9 cellular contexts compared by ENCODE assay signal in genomic region chr1:196355206-196355786, GRCh38.
A peak's percentile ranks its signal among the peaks of the same experiment; 100 is the strongest.
DNase-seq lines count a peak whose midpoint lies in the region; ATAC-seq and TF ChIP-seq lines count a peak whose summit lies in the region.
"Had no signal": no experiment of that assay in that cellular context is flagged by ENCODE, and none has a peak within 500 bp of the region (broad histone marks: within the 10 kb centered on the region; RNA-seq: fewer than 3 reads in every experiment).

No MANE protein-coding gene starts in this region.

- no peak overlapping the region for H3K4me3 Mint-ChIP-seq in WTC11
- no peak overlapping the region for H3K4me3 Mint-ChIP-seq in effector memory CD8-positive, alpha-beta T cell
- H3K4me3 Mint-ChIP-seq: activated naive CD8-positive, alpha-beta T cell had no signal

- POLR2A ChIA-PET in WTC11 (lab: Charles Lee) = no interaction called here

- H3K36me3 ChIP-seq in heart right ventricle = no peaks in the 10 kb centered on the region
- no peaks in the 10 kb centered on the region for H3K36me3 ChIP-seq in uterus
- no peaks in the 10 kb centered on the region for H3K36me3 ChIP-seq in MG63

- H3K27me3 Mint-ChIP-seq in WTC11 (ENCODE audit: low read depth) = no peaks in the 10 kb centered on the region
- H3K27me3 Mint-ChIP-seq in effector memory CD8-positive, alpha-beta T cell = peaks cover 0 to 9% of the 10 kb centered on the region in 2 donors
- H3K27me3 Mint-ChIP-seq: activated naive CD8-positive, alpha-beta T cell had no signal

- H3K9me3 ChIP-seq in heart right ventricle (no peaks in the 10 kb centered on the region), uterus (no peaks in the 10 kb centered on the region), MG63 (no peaks in the 10 kb centered on the region)

- no peaks in the 10 kb centered on the region for H3K9me3 Mint-ChIP-seq in WTC11
- no peaks in the 10 kb centered on the region for H3K9me3 Mint-ChIP-seq in effector memory CD8-positive, alpha-beta T cell

- no peak overlapping the region for H3K27ac Mint-ChIP-seq in WTC11
- H3K27ac Mint-ChIP-seq in effector memory CD8-positive, alpha-beta T cell = no peak overlapping the region
- H3K27ac Mint-ChIP-seq: activated naive CD8-positive, alpha-beta T cell had no signal

- WGBS in heart right ventricle, 2 donors = 52 to 76% methylated on average over 3 of the region's 3 CpGs

- TF ChIP-seq POLR2A in uterus (IDR thresholded peaks at IDR 0.05) = no peak

- H3K27me3 ChIP-seq in heart right ventricle = no peaks in the 10 kb centered on the region
- H3K27me3 ChIP-seq in foreskin keratinocyte = no peaks in the 10 kb centered on the region
- H3K27me3 ChIP-seq in uterus = no peaks in the 10 kb centered on the region
- H3K27me3 ChIP-seq in MG63 = no peaks in the 10 kb centered on the region

- peak in 7 of 9 donors; percentile 42 to 59 (median 48) for TF ChIP-seq CTCF in heart right ventricle (IDR thresholded peaks at IDR 0.05)
- TF ChIP-seq CTCF in foreskin keratinocyte (conservative IDR thresholded peaks at IDR 0.05) = peak; percentile 73
- TF ChIP-seq CTCF in uterus (IDR thresholded peaks at IDR 0.05) = peak; percentile 26 to 48 (median 34)
- TF ChIP-seq CTCF in WTC11 (IDR thresholded peaks at IDR 0.05) = no peak

- H3K27ac ChIP-seq in heart right ventricle (no peak overlapping the region), foreskin keratinocyte (no peak overlapping the region), uterus (no peak overlapping the region)

- no peak for DNase-seq in heart right ventricle
- DNase-seq in Right ventricle myocardium inferior (ENCODE audit: missing footprints) = no peak
- DNase-seq in RPMI8226 = peak; percentile 15
- DNase-seq in foreskin keratinocyte = peak in 1 of 2 donors; percentile 18
- DNase-seq in uterus = no peak
- DNase-seq in WTC11 (ENCODE audit: low spot score) = no peak
- DNase-seq in MG63 = no peak
- no peak for DNase-seq in effector memory CD8-positive, alpha-beta T cell

- peaks cover 12% of the 10 kb centered on the region for H3K4me1 Mint-ChIP-seq in WTC11
- H3K4me1 Mint-ChIP-seq in effector memory CD8-positive, alpha-beta T cell (ENCODE audit: low read depth in 2 of 2) = no peaks in the 10 kb centered on the region

- no peak overlapping the region for H3K4me3 ChIP-seq in heart right ventricle
- no peak overlapping the region for H3K4me3 ChIP-seq in uterus
- no peak overlapping the region for H3K4me3 ChIP-seq in MG63

- H3K36me3 Mint-ChIP-seq in WTC11 = 0 out of 2 replicates have a peak, but pooled peaks cover 2% of the 10 kb centered on the region
- H3K36me3 Mint-ChIP-seq in effector memory CD8-positive, alpha-beta T cell (ENCODE audit: insufficient read depth) = no peaks in the 10 kb centered on the region
- H3K36me3 Mint-ChIP-seq: activated naive CD8-positive, alpha-beta T cell had no signal

- no peak for ATAC-seq in heart right ventricle
- ATAC-seq in Right ventricle myocardium inferior = no peak
- ATAC-seq in foreskin keratinocyte = no peak
- ATAC-seq in WTC11 = no peak
- ATAC-seq in effector memory CD8-positive, alpha-beta T cell (replicated peaks) = no peak

- CTCF ChIA-PET in WTC11 (lab: Charles Lee) = interaction anchor here (0.7 to 1.7 kb wide), 4 partner anchors 9 to 306 kb away, joined by 3 to 11 read pairs (median 6); no protein-coding TSS in a partner anchor

- intact Hi-C loops in heart right ventricle (cut with DNase I) (loop anchor here in 7 of 10 donors (2.0 to 10.0 kb wide), 3 partner anchors 306 to 310 kb away; no protein-coding TSS in a partner anchor), Right ventricle myocardium inferior (cut with DNase I) (loop anchor here (5.0 kb wide), 1 partner anchor 307 kb away; no protein-coding TSS in a partner anchor), uterus (cut with DNase I; ENCODE audit: low total_unique reads) (no loop called here)

- no peaks in the 10 kb centered on the region for H3K4me1 ChIP-seq in heart right ventricle
- peaks cover under 1% of the 10 kb centered on the region for H3K4me1 ChIP-seq in foreskin keratinocyte
- H3K4me1 ChIP-seq in uterus = no peaks in the 10 kb centered on the region

TF ChIP-seq in WTC11, 78 proteins besides CTCF, POLR2A, EP300 and RAD21:
- TF ChIP-seq ZBTB43 (CRISPR knock-in tag; IDR thresholded peaks at IDR 0.05) (no peak), E2F1 (CRISPR knock-in tag; IDR thresholded peaks at IDR 0.05) (no peak), ARID4B (CRISPR knock-in tag; IDR thresholded peaks at IDR 0.05; ENCODE audit: borderline replicate concordance) (no peak), SMAD3 (CRISPR knock-in tag; IDR thresholded peaks at IDR 0.05; ENCODE audit: borderline replicate concordance) (no peak)
TF ChIP-seq in WTC11: peak in this region for 0.
